In the genomic region with DNA sequence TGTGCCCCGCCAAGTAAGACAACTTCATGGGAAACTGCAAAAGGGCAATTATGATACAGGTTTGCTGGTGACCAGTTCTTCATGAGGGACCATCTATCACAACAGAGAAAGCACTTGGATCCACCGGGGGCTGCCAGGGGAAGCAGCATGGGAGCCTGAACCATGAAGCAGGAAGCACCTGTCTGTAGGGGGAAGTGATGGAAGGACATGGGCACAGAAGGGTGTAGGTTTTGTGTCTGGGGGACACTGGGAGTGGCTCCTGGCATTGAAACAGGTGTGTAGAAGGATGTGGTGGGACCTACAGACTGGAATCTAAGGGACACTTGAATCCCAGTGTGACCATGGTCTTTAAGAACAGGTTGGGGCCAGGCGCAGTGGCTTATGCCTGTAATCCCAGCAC, we compare ENCODE assay signal across 17 cellular contexts. TPM values are rescaled to one million over a fixed set of nuclear protein-coding genes. Genes with fewer than 3 reads are reported as not detected.
DNase-seq lines count a peak whose midpoint lies in the region; ATAC-seq and TF ChIP-seq lines count a peak whose summit lies in the region.
"Had no signal": no experiment of that assay in that cellular context is flagged by ENCODE, and none has a peak within 500 bp of the region (broad histone marks: within the 10 kb centered on the region; RNA-seq: fewer than 3 reads in every experiment).

No MANE protein-coding gene starts in this region.

- no peaks in the 10 kb centered on the region for H3K27me3 ChIP-seq in neural progenitor cell

- ATAC-seq in central memory CD8-positive, alpha-beta T cell (replicated peaks; ENCODE audit: extremely low read depth, poor library complexity, severe bottlenecking) = no peak
- no peak for ATAC-seq in HG02981 (IDR thresholded peaks at IDR 0.05; ENCODE audit: unreplicated experiment)
- no peak for ATAC-seq in HG03095 (IDR thresholded peaks at IDR 0.05; ENCODE audit: unreplicated experiment)
- ATAC-seq: T-cell had no signal

- no peaks in the 10 kb centered on the region for H3K79me2 ChIP-seq in neural progenitor cell (ENCODE audit: low read depth)

- no peak overlapping the region for H3K4me3 Mint-ChIP-seq in activated CD4-positive, alpha-beta T cell treated with anti-CD3 and anti-CD28 coated beads, Interleukin-2, amount 10 ng/mL, durations not matched to agents 24 days and 14 days
- no peak overlapping the region for H3K4me3 Mint-ChIP-seq in activated CD4-positive, alpha-beta T cell treated with anti-CD3 and anti-CD28 coated beads, Interleukin-2, amount 10 ng/mL, durations not matched to agents 7 days and 5 days
- H3K4me3 Mint-ChIP-seq in HFFc6 (peak overlapping the region; percentile 39), neural progenitor cell (no peak overlapping the region)
- no peak overlapping the region for H3K4me3 Mint-ChIP-seq in central memory CD8-positive, alpha-beta T cell
- H3K4me3 Mint-ChIP-seq: T-cell had no signal

- H3K36me3 ChIP-seq in neural progenitor cell = no peaks in the 10 kb centered on the region

- no peaks in the 10 kb centered on the region for H3K9me3 ChIP-seq in neural progenitor cell (ENCODE audit: low read depth)

- H3F3A ChIP-seq in neural progenitor cell (ENCODE audit: low read depth) = peaks cover 7% of the 10 kb centered on the region

- H3K4me1 ChIP-seq in neural progenitor cell = no peaks in the 10 kb centered on the region

- H3K36me3 Mint-ChIP-seq in activated CD4-positive, alpha-beta T cell treated with anti-CD3 and anti-CD28 coated beads, Interleukin-2, amount 10 ng/mL, durations not matched to agents 24 days and 14 days (ENCODE audit: low read depth) = peaks cover 73% of the 10 kb centered on the region
- peaks cover 68% of the 10 kb centered on the region for H3K36me3 Mint-ChIP-seq in activated CD4-positive, alpha-beta T cell treated with anti-CD3 and anti-CD28 coated beads, Interleukin-2, amount 10 ng/mL, durations not matched to agents 7 days and 5 days (ENCODE audit: low read depth)
- H3K36me3 Mint-ChIP-seq in HFFc6 (ENCODE audit: low read depth) (peaks cover 55% of the 10 kb centered on the region), neural progenitor cell (peaks cover 23% of the 10 kb centered on the region)
- H3K36me3 Mint-ChIP-seq in central memory CD8-positive, alpha-beta T cell (ENCODE audit: insufficient read depth) = peaks cover 68% of the 10 kb centered on the region

- no peaks in the 10 kb centered on the region for H3K27me3 Mint-ChIP-seq in activated CD4-positive, alpha-beta T cell treated with anti-CD3 and anti-CD28 coated beads, Interleukin-2, amount 10 ng/mL, durations not matched to agents 24 days and 14 days
- H3K27me3 Mint-ChIP-seq in activated CD4-positive, alpha-beta T cell treated with anti-CD3 and anti-CD28 coated beads, Interleukin-2, amount 10 ng/mL, durations not matched to agents 7 days and 5 days = no peaks in the 10 kb centered on the region
- H3K27me3 Mint-ChIP-seq in HFFc6 (ENCODE audit: insufficient read depth) = peaks cover 2% of the 10 kb centered on the region; the same call in 1 of the 2 replicates
- no peaks in the 10 kb centered on the region for H3K27me3 Mint-ChIP-seq in central memory CD8-positive, alpha-beta T cell
- H3K27me3 Mint-ChIP-seq in neural progenitor cell (ENCODE audit: insufficient read depth, low read depth) = peaks cover 2% of the 10 kb centered on the region
- H3K27me3 Mint-ChIP-seq: T-cell had no signal

- no peak overlapping the region for H3K27ac ChIP-seq in neural progenitor cell

- no peak overlapping the region for H3K4me3 ChIP-seq in neural progenitor cell

- CTCF ChIA-PET in activated CD4-positive, alpha-beta T cell treated with anti-CD3 and anti-CD28 coated beads, Interleukin-2, amount 10 ng/mL, durations not matched to agents 7 days and 5 days (lab: Charles Lee) = interaction anchor here (0.6 kb wide), 1 partner anchor 112 kb away, joined by 3 read pairs; no protein-coding TSS in a partner anchor

- H3K27ac Mint-ChIP-seq in activated CD4-positive, alpha-beta T cell treated with anti-CD3 and anti-CD28 coated beads, Interleukin-2, amount 10 ng/mL, durations not matched to agents 24 days and 14 days = peak overlapping the region; percentile 62
- H3K27ac Mint-ChIP-seq in activated CD4-positive, alpha-beta T cell treated with anti-CD3 and anti-CD28 coated beads, Interleukin-2, amount 10 ng/mL, durations not matched to agents 7 days and 5 days = no peak overlapping the region
- H3K27ac Mint-ChIP-seq in HFFc6 (peak overlapping the region; percentile 88), neural progenitor cell (peak overlapping the region; percentile 25)
- peak overlapping the region; percentile 54 for H3K27ac Mint-ChIP-seq in central memory CD8-positive, alpha-beta T cell (ENCODE audit: low read depth)

- no peak overlapping the region for H2AFZ ChIP-seq in neural progenitor cell (replicated peaks)

- no peak overlapping the region for H3K9ac ChIP-seq in neural progenitor cell

- POLR2A ChIA-PET in activated CD4-positive, alpha-beta T cell treated with anti-CD3 and anti-CD28 coated beads, Interleukin-2, amount 10 ng/mL, durations not matched to agents 7 days and 5 days (lab: Charles Lee) = no interaction called here

- no peaks in the 10 kb centered on the region for H4K20me1 ChIP-seq in neural progenitor cell (ENCODE audit: low read depth)

- H3K4me1 Mint-ChIP-seq in activated CD4-positive, alpha-beta T cell treated with anti-CD3 and anti-CD28 coated beads, Interleukin-2, amount 10 ng/mL, durations not matched to agents 24 days and 14 days = peaks cover 3% of the 10 kb centered on the region
- no peaks in the 10 kb centered on the region for H3K4me1 Mint-ChIP-seq in activated CD4-positive, alpha-beta T cell treated with anti-CD3 and anti-CD28 coated beads, Interleukin-2, amount 10 ng/mL, durations not matched to agents 7 days and 5 days
- peaks cover 62% of the 10 kb centered on the region for H3K4me1 Mint-ChIP-seq in HFFc6 (ENCODE audit: low read depth)
- peaks cover 7% of the 10 kb centered on the region for H3K4me1 Mint-ChIP-seq in central memory CD8-positive, alpha-beta T cell
- H3K4me1 Mint-ChIP-seq in neural progenitor cell = no peaks in the 10 kb centered on the region

- H3K4me2 ChIP-seq in neural progenitor cell = no peak overlapping the region

- TF ChIP-seq CTCF in HFFc6 (IDR thresholded peaks at IDR 0.05) (no peak), neural progenitor cell (IDR thresholded peaks at IDR 0.05) (no peak)

- intact Hi-C loops in activated CD4-positive, alpha-beta T cell treated with anti-CD3 and anti-CD28 coated beads, Interleukin-2, amount 10 ng/mL, durations not matched to agents 24 days and 14 days (cut with micrococcal nuclease) = no loop called here

- H3K9me3 Mint-ChIP-seq in activated CD4-positive, alpha-beta T cell treated with anti-CD3 and anti-CD28 coated beads, Interleukin-2, amount 10 ng/mL, durations not matched to agents 24 days and 14 days = no peaks in the 10 kb centered on the region
- H3K9me3 Mint-ChIP-seq in activated CD4-positive, alpha-beta T cell treated with anti-CD3 and anti-CD28 coated beads, Interleukin-2, amount 10 ng/mL, durations not matched to agents 7 days and 5 days = no peaks in the 10 kb centered on the region
- no peaks in the 10 kb centered on the region for H3K9me3 Mint-ChIP-seq in HFFc6
- no peaks in the 10 kb centered on the region for H3K9me3 Mint-ChIP-seq in central memory CD8-positive, alpha-beta T cell
- H3K9me3 Mint-ChIP-seq in neural progenitor cell = no peaks in the 10 kb centered on the region

- no peak for DNase-seq in activated CD4-positive, alpha-beta T cell treated with anti-CD3 and anti-CD28 coated beads, Interleukin-2, amount 10 ng/mL, durations not matched to agents 24 days and 14 days
- DNase-seq in activated CD4-positive, alpha-beta T cell treated with anti-CD3 and anti-CD28 coated beads, Interleukin-2, amount 10 ng/mL, durations not matched to agents 7 days and 5 days = no peak
- DNase-seq in HFFc6 = no peak
- no peak for DNase-seq in central memory CD8-positive, alpha-beta T cell (ENCODE audit: low spot score in 2 of 2)
- no peak for DNase-seq in neural progenitor cell (ENCODE audit: low spot score)
- DNase-seq in stimulated activated CD4-positive, alpha-beta T cell treated with anti-CD3 and anti-CD28 coated beads, Interleukin-15, amount 100 ng/mL, for 24 hours = no peak
- DNase-seq: 8988T; activated CD4-positive, alpha-beta T cell treated with anti-CD3 and anti-CD28 coated beads for 1 hour; activated effector memory CD4-positive, alpha-beta T cell treated with Interleukin-2 at 50 U/mL for 16 hours; caudate nucleus; RPMI8226; stimulated activated CD4-positive, alpha-beta T cell treated with anti-CD3 and anti-CD28 coated beads, Interleukin-1b, Interleukin-23, amount 100 ng/mL, for 48 hours; T-cell had no signal

RNA-seq across cellular contexts. Expression of gene MKRN2, which starts 22.6 kb away (rescaled TPM):
- total RNA-seq in activated CD4-positive, alpha-beta T cell treated with anti-CD3 and anti-CD28 coated beads, Interleukin-2, amount 10 ng/mL, durations not matched to agents 24 days and 14 days = 23.2 and 28.2 TPM in 2 replicates
- 10 to 100 TPM; 20.8 to 20.9 TPM for total RNA-seq in activated CD4-positive, alpha-beta T cell treated with anti-CD3 and anti-CD28 coated beads, Interleukin-2, amount 10 ng/mL, durations not matched to agents 7 days and 5 days
- 10 to 100 TPM; 31.0 to 35.8 (median 34.8) TPM for total RNA-seq in HFFc6 (2021; fragmentation: NEBNext Ultra II Directional; extraction: Animal tissue kit (Norgen Biotek cat#: 25700))
- 26.2 and 26.5 TPM in 2 replicates for total RNA-seq in neural progenitor cell (ENCODE audit: low replicate concordance)

RNA-seq across cellular contexts. Expression of gene MKRN2OS, which starts 34.2 kb away (rescaled TPM):
- total RNA-seq in activated CD4-positive, alpha-beta T cell treated with anti-CD3 and anti-CD28 coated beads, Interleukin-2, amount 10 ng/mL, durations not matched to agents 24 days and 14 days = not detected in 2 replicates
- not detected for total RNA-seq in activated CD4-positive, alpha-beta T cell treated with anti-CD3 and anti-CD28 coated beads, Interleukin-2, amount 10 ng/mL, durations not matched to agents 7 days and 5 days
- total RNA-seq in HFFc6 (2021; fragmentation: NEBNext Ultra II Directional; extraction: Animal tissue kit (Norgen Biotek cat#: 25700)) = not detected
- not detected in 2 replicates for total RNA-seq in neural progenitor cell (ENCODE audit: low replicate concordance)
- total RNA-seq: glomerular endothelial cell, T-cell, urinary bladder had no signal
